Comparison of ENCODE assay signal across 36 cellular contexts in the genomic region with DNA sequence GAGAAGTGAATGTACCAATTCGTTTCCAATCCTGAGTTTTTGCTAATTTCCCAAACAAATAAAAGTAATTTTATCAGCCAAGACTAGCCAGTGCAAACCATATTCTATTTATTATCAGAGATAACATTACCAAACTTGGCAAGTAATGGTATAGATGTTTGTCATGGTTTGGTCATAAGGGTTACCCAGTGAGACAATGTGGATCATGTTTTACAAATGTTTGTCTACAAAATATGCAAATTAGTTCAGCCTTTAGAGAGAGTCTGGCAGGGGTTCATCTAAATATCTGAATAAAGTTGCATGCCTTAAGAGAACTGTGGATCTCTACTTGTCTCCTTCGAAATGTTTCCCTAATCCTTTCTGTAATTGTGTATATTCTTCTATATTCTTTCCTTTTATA.
"Had no signal": no experiment of that assay in that cellular context is flagged by ENCODE, and none has a peak within 500 bp of the region (broad histone marks: within the 10 kb centered on the region; RNA-seq: fewer than 3 reads in every experiment).

No MANE protein-coding gene starts in this region.

- H3K9me3 ChIP-seq: body of pancreas, breast epithelium, MG63, Peyer's patch had no signal

- H3K4me1 ChIP-seq: body of pancreas, breast epithelium, Peyer's patch had no signal

- H3K27me3 ChIP-seq: body of pancreas, breast epithelium, MG63, Peyer's patch had no signal

- H3K27ac Mint-ChIP-seq: activated CD4-positive, alpha-beta T cell treated with anti-CD3 and anti-CD28 coated beads for 36 hours; activated CD4-positive, alpha-beta T cell treated with anti-CD3 and anti-CD28 coated beads, Interleukin-2, amount 10 ng/mL, durations not matched to agents 7 days and 5 days; activated CD8-positive, alpha-beta T cell treated with anti-CD3 and anti-CD28 coated beads, Interleukin-2, amount 10 ng/mL, durations not matched to agents 7 days and 5 days; activated naive CD4-positive, alpha-beta T cell treated with anti-CD3 and anti-CD28 coated beads, Interleukin-2, amount 50 U/mL, for 24 hours; activated naive CD8-positive, alpha-beta T cell treated with anti-CD3 and anti-CD28 coated beads, Interleukin-2, amount 10 ng/mL, durations not matched to agents 7 days and 5 days; activated T-cell treated with anti-CD3 and anti-CD28 coated beads, Interleukin-2, amount 50 U/mL, for 24 hours; activated T-helper 2 cell treated with anti-CD3 and anti-CD28 coated beads, Interferon-gamma antibody, Interleukin-2, Interleukin-4, amounts not matched to agents 10 μg/mL and 5 μg/mL and 100 μg/mL, durations not matched to agents 14 hours and 24 hours and 36 hours; IgD-negative memory B cell had no signal

- H3K4me3 ChIP-seq: body of pancreas, breast epithelium, MG63, Peyer's patch had no signal

- H3K27me3 Mint-ChIP-seq: activated CD4-positive, alpha-beta T cell treated with anti-CD3 and anti-CD28 coated beads for 36 hours; activated CD4-positive, alpha-beta T cell treated with anti-CD3 and anti-CD28 coated beads, Interleukin-2, amount 10 ng/mL, durations not matched to agents 7 days and 5 days; activated naive CD4-positive, alpha-beta T cell treated with anti-CD3 and anti-CD28 coated beads, Interleukin-2, amount 50 U/mL, for 24 hours; activated naive CD8-positive, alpha-beta T cell treated with anti-CD3 and anti-CD28 coated beads, Interleukin-2, amount 10 ng/mL, durations not matched to agents 7 days and 5 days; activated T-cell treated with anti-CD3 and anti-CD28 coated beads, Interleukin-2, amount 50 U/mL, for 24 hours; IgD-negative memory B cell had no signal

- H3K36me3 Mint-ChIP-seq: activated naive CD4-positive, alpha-beta T cell treated with anti-CD3 and anti-CD28 coated beads, Interleukin-2, amount 50 U/mL, for 24 hours; activated naive CD8-positive, alpha-beta T cell treated with anti-CD3 and anti-CD28 coated beads, Interleukin-2, amount 10 ng/mL, durations not matched to agents 7 days and 5 days; IgD-negative memory B cell had no signal

- H3K36me3 ChIP-seq: breast epithelium, MG63, Peyer's patch had no signal

- H3K4me3 Mint-ChIP-seq: activated CD4-positive, alpha-beta T cell treated with anti-CD3 and anti-CD28 coated beads for 36 hours; activated CD4-positive, alpha-beta T cell treated with anti-CD3 and anti-CD28 coated beads, Interleukin-2, amount 10 ng/mL, durations not matched to agents 7 days and 5 days; activated CD8-positive, alpha-beta T cell treated with anti-CD3 and anti-CD28 coated beads, Interleukin-2, amount 10 ng/mL, durations not matched to agents 7 days and 5 days; activated naive CD4-positive, alpha-beta T cell treated with anti-CD3 and anti-CD28 coated beads, Interleukin-2, amount 50 U/mL, for 24 hours; activated naive CD8-positive, alpha-beta T cell treated with anti-CD3 and anti-CD28 coated beads, Interleukin-2, amount 10 ng/mL, durations not matched to agents 7 days and 5 days; activated T-cell treated with anti-CD3 and anti-CD28 coated beads, Interleukin-2, amount 50 U/mL, for 24 hours had no signal

- DNase-seq: activated CD4-positive, alpha-beta T cell treated with anti-CD3 and anti-CD28 coated beads for 36 hours; activated CD4-positive, alpha-beta T cell treated with anti-CD3 and anti-CD28 coated beads, Interleukin-2, amount 10 ng/mL, durations not matched to agents 7 days and 5 days; activated CD4-positive, alpha-beta T cell treated with anti-CD3 and anti-CD28 coated beads, Interleukin-2, amount 50 U/mL, for 48 hours; activated CD8-positive, alpha-beta T cell treated with anti-CD3 and anti-CD28 coated beads, Interleukin-2, amount 10 ng/mL, durations not matched to agents 7 days and 5 days; activated gamma-delta T cell; activated naive CD4-positive, alpha-beta T cell treated with Interleukin-2 at 50 U/mL for 16 hours; activated naive CD8-positive, alpha-beta T cell treated with anti-CD3 and anti-CD28 coated beads, Interleukin-2, amount 10 ng/mL, durations not matched to agents 7 days and 5 days; activated T-cell treated with anti-CD3 and anti-CD28 coated beads, Interleukin-2, amount 50 U/mL, for 24 hours; body of pancreas; central memory CD4-positive, alpha-beta T cell; Karpas-422; KBM-7; MG63; NCI-H1048; NCI-H1436 treated with DMSO at 0.1 percent for 48 hours; NCI-H1694 treated with DMSO at 0.1 percent for 48 hours; NCI-H2029; NCI-H2171 treated with DMSO at 0.1 percent for 48 hours; NCI-H226; NCI-H446 treated with DMSO at 0.1 percent for 48 hours; NCI-H524; NCI-H748 treated with DMSO at 0.1 percent for 48 hours; NK-92 treated with Interleukin-12 subunit alpha and Interleukin-12 subunit beta, amount 100 ng/mL, for 24 hours; PC-3; Peyer's patch; SW 1271; T-helper 1 cell; T1000 had no signal

- H3K4me1 Mint-ChIP-seq: activated CD4-positive, alpha-beta T cell treated with anti-CD3 and anti-CD28 coated beads for 36 hours; activated CD4-positive, alpha-beta T cell treated with anti-CD3 and anti-CD28 coated beads, Interleukin-2, amount 10 ng/mL, durations not matched to agents 7 days and 5 days; activated naive CD4-positive, alpha-beta T cell treated with anti-CD3 and anti-CD28 coated beads, Interleukin-2, amount 50 U/mL, for 24 hours; activated naive CD8-positive, alpha-beta T cell treated with anti-CD3 and anti-CD28 coated beads, Interleukin-2, amount 10 ng/mL, durations not matched to agents 7 days and 5 days had no signal

- ATAC-seq: activated CD4-positive, alpha-beta T cell treated with anti-CD3 and anti-CD28 coated beads for 36 hours; activated CD4-positive, CD25-positive, alpha-beta regulatory T cell treated with anti-CD3 and anti-CD28 coated beads, Interleukin-2, amount 50 U/mL, for 24 hours; activated CD8-positive, alpha-beta T cell treated with anti-CD3 and anti-CD28 coated beads, Interleukin-2, amount 10 ng/mL, durations not matched to agents 7 days and 5 days; body of pancreas; HepG2; PC-3; Right ventricle myocardium inferior had no signal

- H3K9me3 Mint-ChIP-seq: activated CD4-positive, alpha-beta T cell treated with anti-CD3 and anti-CD28 coated beads, Interleukin-2, amount 10 ng/mL, durations not matched to agents 7 days and 5 days; activated naive CD8-positive, alpha-beta T cell treated with anti-CD3 and anti-CD28 coated beads, Interleukin-2, amount 10 ng/mL, durations not matched to agents 7 days and 5 days; activated T-cell treated with anti-CD3 and anti-CD28 coated beads, Interleukin-2, amount 50 U/mL, for 24 hours; activated T-helper 2 cell treated with anti-CD3 and anti-CD28 coated beads, Interferon-gamma antibody, Interleukin-2, Interleukin-4, amounts not matched to agents 10 μg/mL and 5 μg/mL and 100 μg/mL, durations not matched to agents 14 hours and 24 hours and 36 hours had no signal

- H3K27ac ChIP-seq: body of pancreas, breast epithelium, Peyer's patch, RWPE1 had no signal
